1 cellular context compared by ENCODE assay signal in the genomic region with DNA sequence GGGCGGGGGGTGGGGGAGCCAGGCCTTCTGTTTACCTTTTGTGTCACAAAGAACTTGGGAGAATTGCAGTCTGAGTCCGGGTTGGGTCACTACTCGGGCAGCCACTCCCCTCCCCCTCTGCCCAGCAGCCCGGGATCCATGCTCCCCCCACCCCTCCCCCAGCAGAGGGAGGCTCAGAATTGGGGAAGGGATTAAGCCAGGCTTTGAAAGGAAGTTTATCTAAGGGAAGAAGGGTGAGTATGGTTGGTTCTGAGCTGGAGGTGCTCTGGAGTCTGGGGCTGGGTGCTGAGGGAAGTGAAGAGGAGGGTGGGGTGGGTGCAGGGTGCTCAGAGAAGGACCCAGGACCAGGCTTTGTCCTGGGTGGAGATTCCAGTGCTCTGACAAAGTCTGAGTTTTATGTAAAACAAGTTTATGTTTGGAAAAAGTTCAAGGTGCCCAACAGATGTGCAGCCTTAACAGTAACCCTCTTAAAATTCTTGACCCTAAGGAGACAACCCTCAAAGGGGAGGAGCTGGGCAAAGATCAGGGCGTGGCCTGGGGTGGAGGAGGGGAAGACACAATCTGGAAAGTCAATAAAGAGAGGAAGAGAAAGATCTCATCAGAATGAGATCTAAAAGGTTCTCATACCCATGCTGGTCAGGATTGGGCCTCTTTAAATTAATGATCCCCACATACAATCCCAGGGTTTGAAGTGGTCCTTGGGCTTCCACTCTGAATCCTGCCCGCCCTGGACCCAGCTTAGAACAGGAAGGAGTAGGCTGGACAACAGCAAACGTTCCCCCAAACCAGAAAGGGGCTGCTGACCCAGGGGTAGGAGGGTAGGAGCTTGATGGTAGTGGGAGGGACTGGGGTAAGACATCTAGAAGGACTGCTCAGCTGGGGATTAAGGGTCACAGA.
TF ChIP-seq lines count a peak whose summit lies in the region.

No MANE protein-coding gene starts in this region.

TF ChIP-seq in H1, 55 proteins besides CTCF, POLR2A, EP300 and RAD21:
- no peak for TF ChIP-seq GTF2F1 (IDR thresholded peaks at IDR 0.05; ENCODE audit: borderline replicate concordance, low read depth, low read length)
- no peak for TF ChIP-seq CBX5 (IDR thresholded peaks at IDR 0.05; ENCODE audit: low read depth, low read length)
- TF ChIP-seq TAF1 (IDR thresholded peaks at IDR 0.05; ENCODE audit: low read depth, low read length) = no peak
- no peak for TF ChIP-seq SIX5 (IDR thresholded peaks at IDR 0.05; ENCODE audit: low read depth, low read length)
- TF ChIP-seq BACH1 (IDR thresholded peaks at IDR 0.05; ENCODE audit: low read length) = no peak
- peak; percentile 4 for TF ChIP-seq KDM4A (IDR thresholded peaks at IDR 0.05; ENCODE audit: low read depth, low read length, severe bottlenecking)
- TF ChIP-seq RFX5 (IDR thresholded peaks at IDR 0.05; ENCODE audit: borderline replicate concordance, low read depth, low read length) = no peak
- no peak for TF ChIP-seq KDM5A (IDR thresholded peaks at IDR 0.05; ENCODE audit: low read length)
- TF ChIP-seq, protein P1, sequence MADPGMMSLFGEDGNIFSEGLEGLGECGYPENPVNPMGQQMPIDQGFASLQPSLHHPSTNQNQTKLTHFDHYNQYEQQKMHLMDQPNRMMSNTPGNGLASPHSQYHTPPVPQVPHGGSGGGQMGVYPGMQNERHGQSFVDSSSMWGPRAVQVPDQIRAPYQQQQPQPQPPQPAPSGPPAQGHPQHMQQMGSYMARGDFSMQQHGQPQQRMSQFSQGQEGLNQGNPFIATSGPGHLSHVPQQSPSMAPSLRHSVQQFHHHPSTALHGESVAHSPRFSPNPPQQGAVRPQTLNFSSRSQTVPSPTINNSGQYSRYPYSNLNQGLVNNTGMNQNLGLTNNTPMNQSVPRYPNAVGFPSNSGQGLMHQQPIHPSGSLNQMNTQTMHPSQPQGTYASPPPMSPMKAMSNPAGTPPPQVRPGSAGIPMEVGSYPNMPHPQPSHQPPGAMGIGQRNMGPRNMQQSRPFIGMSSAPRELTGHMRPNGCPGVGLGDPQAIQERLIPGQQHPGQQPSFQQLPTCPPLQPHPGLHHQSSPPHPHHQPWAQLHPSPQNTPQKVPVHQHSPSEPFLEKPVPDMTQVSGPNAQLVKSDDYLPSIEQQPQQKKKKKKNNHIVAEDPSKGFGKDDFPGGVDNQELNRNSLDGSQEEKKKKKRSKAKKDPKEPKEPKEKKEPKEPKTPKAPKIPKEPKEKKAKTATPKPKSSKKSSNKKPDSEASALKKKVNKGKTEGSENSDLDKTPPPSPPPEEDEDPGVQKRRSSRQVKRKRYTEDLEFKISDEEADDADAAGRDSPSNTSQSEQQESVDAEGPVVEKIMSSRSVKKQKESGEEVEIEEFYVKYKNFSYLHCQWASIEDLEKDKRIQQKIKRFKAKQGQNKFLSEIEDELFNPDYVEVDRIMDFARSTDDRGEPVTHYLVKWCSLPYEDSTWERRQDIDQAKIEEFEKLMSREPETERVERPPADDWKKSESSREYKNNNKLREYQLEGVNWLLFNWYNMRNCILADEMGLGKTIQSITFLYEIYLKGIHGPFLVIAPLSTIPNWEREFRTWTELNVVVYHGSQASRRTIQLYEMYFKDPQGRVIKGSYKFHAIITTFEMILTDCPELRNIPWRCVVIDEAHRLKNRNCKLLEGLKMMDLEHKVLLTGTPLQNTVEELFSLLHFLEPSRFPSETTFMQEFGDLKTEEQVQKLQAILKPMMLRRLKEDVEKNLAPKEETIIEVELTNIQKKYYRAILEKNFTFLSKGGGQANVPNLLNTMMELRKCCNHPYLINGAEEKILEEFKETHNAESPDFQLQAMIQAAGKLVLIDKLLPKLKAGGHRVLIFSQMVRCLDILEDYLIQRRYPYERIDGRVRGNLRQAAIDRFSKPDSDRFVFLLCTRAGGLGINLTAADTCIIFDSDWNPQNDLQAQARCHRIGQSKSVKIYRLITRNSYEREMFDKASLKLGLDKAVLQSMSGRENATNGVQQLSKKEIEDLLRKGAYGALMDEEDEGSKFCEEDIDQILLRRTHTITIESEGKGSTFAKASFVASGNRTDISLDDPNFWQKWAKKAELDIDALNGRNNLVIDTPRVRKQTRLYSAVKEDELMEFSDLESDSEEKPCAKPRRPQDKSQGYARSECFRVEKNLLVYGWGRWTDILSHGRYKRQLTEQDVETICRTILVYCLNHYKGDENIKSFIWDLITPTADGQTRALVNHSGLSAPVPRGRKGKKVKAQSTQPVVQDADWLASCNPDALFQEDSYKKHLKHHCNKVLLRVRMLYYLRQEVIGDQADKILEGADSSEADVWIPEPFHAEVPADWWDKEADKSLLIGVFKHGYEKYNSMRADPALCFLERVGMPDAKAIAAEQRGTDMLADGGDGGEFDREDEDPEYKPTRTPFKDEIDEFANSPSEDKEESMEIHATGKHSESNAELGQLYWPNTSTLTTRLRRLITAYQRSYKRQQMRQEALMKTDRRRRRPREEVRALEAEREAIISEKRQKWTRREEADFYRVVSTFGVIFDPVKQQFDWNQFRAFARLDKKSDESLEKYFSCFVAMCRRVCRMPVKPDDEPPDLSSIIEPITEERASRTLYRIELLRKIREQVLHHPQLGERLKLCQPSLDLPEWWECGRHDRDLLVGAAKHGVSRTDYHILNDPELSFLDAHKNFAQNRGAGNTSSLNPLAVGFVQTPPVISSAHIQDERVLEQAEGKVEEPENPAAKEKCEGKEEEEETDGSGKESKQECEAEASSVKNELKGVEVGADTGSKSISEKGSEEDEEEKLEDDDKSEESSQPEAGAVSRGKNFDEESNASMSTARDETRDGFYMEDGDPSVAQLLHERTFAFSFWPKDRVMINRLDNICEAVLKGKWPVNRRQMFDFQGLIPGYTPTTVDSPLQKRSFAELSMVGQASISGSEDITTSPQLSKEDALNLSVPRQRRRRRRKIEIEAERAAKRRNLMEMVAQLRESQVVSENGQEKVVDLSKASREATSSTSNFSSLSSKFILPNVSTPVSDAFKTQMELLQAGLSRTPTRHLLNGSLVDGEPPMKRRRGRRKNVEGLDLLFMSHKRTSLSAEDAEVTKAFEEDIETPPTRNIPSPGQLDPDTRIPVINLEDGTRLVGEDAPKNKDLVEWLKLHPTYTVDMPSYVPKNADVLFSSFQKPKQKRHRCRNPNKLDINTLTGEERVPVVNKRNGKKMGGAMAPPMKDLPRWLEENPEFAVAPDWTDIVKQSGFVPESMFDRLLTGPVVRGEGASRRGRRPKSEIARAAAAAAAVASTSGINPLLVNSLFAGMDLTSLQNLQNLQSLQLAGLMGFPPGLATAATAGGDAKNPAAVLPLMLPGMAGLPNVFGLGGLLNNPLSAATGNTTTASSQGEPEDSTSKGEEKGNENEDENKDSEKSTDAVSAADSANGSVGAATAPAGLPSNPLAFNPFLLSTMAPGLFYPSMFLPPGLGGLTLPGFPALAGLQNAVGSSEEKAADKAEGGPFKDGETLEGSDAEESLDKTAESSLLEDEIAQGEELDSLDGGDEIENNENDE (IDR thresholded peaks at IDR 0.05; ENCODE audit: insufficient replicate concordance, low read length) = no peak
- TF ChIP-seq JUN (IDR thresholded peaks at IDR 0.05; ENCODE audit: low read depth, low read length) = no peak
- no peak; the same call in 1 of the 2 replicates for TF ChIP-seq CHD2 (IDR thresholded peaks at IDR 0.05; ENCODE audit: low read length)
- TF ChIP-seq TAF7 (optimal IDR thresholded peaks at IDR 0.05; ENCODE audit: borderline replicate concordance, low read depth, low read length) = no peak
- no peak for TF ChIP-seq NRF1 (IDR thresholded peaks at IDR 0.05; ENCODE audit: low read depth, low read length)
- peak; percentile 51 for TF ChIP-seq SAP30 (IDR thresholded peaks at IDR 0.05; ENCODE audit: insufficient read depth, insufficient replicate concordance, low read length)
- TF ChIP-seq GABPA (IDR thresholded peaks at IDR 0.05; ENCODE audit: borderline replicate concordance, insufficient read depth, low read length) = no peak
- TF ChIP-seq EGR1 (IDR thresholded peaks at IDR 0.05; ENCODE audit: borderline replicate concordance, low read depth, low read length) = no peak
- no peak for TF ChIP-seq CEBPB (IDR thresholded peaks at IDR 0.05; ENCODE audit: low read depth, low read length)
- TF ChIP-seq BCL11A (IDR thresholded peaks at IDR 0.05; ENCODE audit: low read depth in 2 of 2, low read length in 2 of 2) = no peak
- TF ChIP-seq, protein P2, sequence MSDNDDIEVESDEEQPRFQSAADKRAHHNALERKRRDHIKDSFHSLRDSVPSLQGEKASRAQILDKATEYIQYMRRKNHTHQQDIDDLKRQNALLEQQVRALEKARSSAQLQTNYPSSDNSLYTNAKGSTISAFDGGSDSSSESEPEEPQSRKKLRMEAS (IDR thresholded peaks at IDR 0.05) = no peak; the same call in 1 of the 2 replicates
- TF ChIP-seq PHF8 (conservative IDR thresholded peaks at IDR 0.05; ENCODE audit: low read depth, low read length) = no peak
- no peak for TF ChIP-seq SRF (IDR thresholded peaks at IDR 0.05; ENCODE audit: low read depth, low read length)
- no peak for TF ChIP-seq SP2 (IDR thresholded peaks at IDR 0.05; ENCODE audit: low read length)
- TF ChIP-seq TBP (IDR thresholded peaks at IDR 0.05; ENCODE audit: low read depth, low read length) = no peak
- TF ChIP-seq ASH2L (IDR thresholded peaks at IDR 0.05; ENCODE audit: low read length) = peak; percentile 79
- TF ChIP-seq SIN3A (conservative IDR thresholded peaks at IDR 0.05 in 1 of 2, IDR thresholded peaks at IDR 0.05 in 1 of 2; ENCODE audit: low read depth in 1 of 2, low read length in 2 of 2) = no peak
- no peak for TF ChIP-seq POLR2AphosphoS5 (IDR thresholded peaks at IDR 0.05; ENCODE audit: low read depth, low read length)
- TF ChIP-seq POU5F1 (IDR thresholded peaks at IDR 0.05; ENCODE audit: low read depth, low read length) = no peak
- TF ChIP-seq USF2 (IDR thresholded peaks at IDR 0.05; ENCODE audit: low read length) = no peak
- TF ChIP-seq RBBP5 (IDR thresholded peaks at IDR 0.05; ENCODE audit: borderline replicate concordance, low read depth, low read length) = 0 out of 2 replicates have a peak, but pooled peaks have one; percentile 25
- TF ChIP-seq SP4 (IDR thresholded peaks at IDR 0.05; ENCODE audit: low read length) = no peak
- no peak for TF ChIP-seq SIRT6 (IDR thresholded peaks at IDR 0.05; ENCODE audit: low read length)
- no peak for TF ChIP-seq RNF2 (IDR thresholded peaks at IDR 0.05; ENCODE audit: borderline replicate concordance, low read depth, low read length, missing control alignments, poor library complexity, severe bottlenecking)
- no peak for TF ChIP-seq TEAD4 (IDR thresholded peaks at IDR 0.05; ENCODE audit: low read depth, low read length)
- TF ChIP-seq HDAC6 (IDR thresholded peaks at IDR 0.05; ENCODE audit: low read depth, low read length) = no peak
- TF ChIP-seq CHD1 (IDR thresholded peaks at IDR 0.05; ENCODE audit: low read depth, low read length) = no peak
- 0 out of 2 replicates have a peak, but pooled peaks have one; percentile 6 for TF ChIP-seq SP1 (IDR thresholded peaks at IDR 0.05; ENCODE audit: low read depth, low read length)
- no peak for TF ChIP-seq ZNF274 (IDR thresholded peaks at IDR 0.05; ENCODE audit: borderline replicate concordance, extremely low read depth, low read length)
- no peak for TF ChIP-seq MAFK (IDR thresholded peaks at IDR 0.05; ENCODE audit: low read depth, low read length)
- 0 out of 2 replicates have a peak, but pooled peaks have one; percentile 1 for TF ChIP-seq CREB1 (IDR thresholded peaks at IDR 0.05)
- TF ChIP-seq CBX8 (IDR thresholded peaks at IDR 0.05; ENCODE audit: borderline replicate concordance, low read depth, low read length) = no peak
